Comparison of ENCODE assay signal across 10 cellular contexts in the genomic region with DNA sequence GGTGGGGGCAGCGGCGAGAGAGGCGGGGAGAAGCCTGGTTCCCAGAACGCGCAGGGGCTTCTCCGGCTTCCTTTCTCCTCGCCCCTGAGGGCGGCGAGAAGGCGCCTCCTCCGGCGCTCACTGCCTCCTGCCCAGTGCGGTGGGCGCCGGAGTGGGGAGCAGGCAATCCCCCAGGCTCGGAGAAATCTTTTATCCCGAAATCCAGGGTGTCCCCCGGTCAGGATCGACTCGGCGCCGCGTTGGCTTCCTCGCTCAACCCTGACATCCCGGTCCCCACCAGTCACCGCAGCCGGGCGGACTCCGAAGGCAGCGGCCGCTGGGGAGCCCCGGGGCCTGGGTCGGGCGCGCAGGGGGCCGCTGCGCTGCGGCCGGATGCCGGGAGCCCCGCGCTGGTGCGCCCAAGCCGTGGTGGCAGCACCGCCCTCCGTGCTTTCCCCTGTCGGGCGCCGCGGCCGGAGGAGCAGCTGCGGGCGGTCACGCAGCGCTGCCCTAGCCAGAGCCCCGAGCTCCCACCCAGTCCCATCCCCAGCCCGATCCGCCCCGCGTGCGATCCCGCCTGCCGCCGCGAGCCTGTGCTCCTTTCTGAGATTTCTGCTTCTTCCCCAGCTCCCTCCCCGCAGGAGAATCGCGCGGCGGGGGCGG. TPM values are rescaled to one million over a fixed set of nuclear protein-coding genes. Genes with fewer than 3 reads are reported as not detected.
DNase-seq lines count a peak whose midpoint lies in the region; ATAC-seq, FAIRE-seq and TF ChIP-seq lines count a peak whose summit lies in the region.
"Had no signal": no experiment of that assay in that cellular context is flagged by ENCODE, and none has a peak within 500 bp of the region (broad histone marks: within the 10 kb centered on the region; RNA-seq: fewer than 3 reads in every experiment).

No MANE protein-coding gene starts in this region.

- H3K4me1 Mint-ChIP-seq in activated B cell treated with CpG ODN at 0.5 μM for 24 hours = peaks cover 20% of the 10 kb centered on the region

- TF ChIP-seq CTCF in activated B cell treated with CpG ODN at 0.5 μM for 24 hours (IDR thresholded peaks at IDR 0.05) = no peak
- TF ChIP-seq CTCF in kidney (IDR thresholded peaks at IDR 0.05; ENCODE audit: borderline replicate concordance, extremely low read depth, insufficient read depth) = no peak
- TF ChIP-seq CTCF in transverse colon (IDR thresholded peaks at IDR 0.05) = no peak

- no peaks in the 10 kb centered on the region for H3K36me3 ChIP-seq in kidney (ENCODE audit: control insufficient read depth in 1 of 2, insufficient read depth in 2 of 2, low read length in 2 of 2)
- no peaks in the 10 kb centered on the region for H3K36me3 ChIP-seq in transverse colon

- ATAC-seq in activated B cell treated with CpG ODN at 0.5 μM for 24 hours (ENCODE audit: low read depth) (no peak), GM18498 (IDR thresholded peaks at IDR 0.05; ENCODE audit: unreplicated experiment) (no peak), GM18868 (IDR thresholded peaks at IDR 0.05; ENCODE audit: unreplicated experiment) (no peak)

- no peak for TF ChIP-seq EP300 in transverse colon (IDR thresholded peaks at IDR 0.05; ENCODE audit: low read depth)

- POLR2A ChIA-PET in activated B cell treated with CpG ODN at 0.5 μM for 24 hours (lab: Charles Lee) = no interaction called here

- H3K4me1 ChIP-seq in kidney (ENCODE audit: control insufficient read depth in 1 of 2, insufficient read depth in 1 of 2, low read depth in 1 of 2, low read length in 2 of 2) = no peaks in the 10 kb centered on the region
- H3K4me1 ChIP-seq in transverse colon = peaks cover 10 to 24% (median 17%) of the 10 kb centered on the region in 4 donors

- H3K4me3 ChIP-seq in kidney (ENCODE audit: low read length in 2 of 2) (peak overlapping the region in 1 of 2 donors; percentile 48), transverse colon (peak overlapping the region; percentile 20 to 68 (median 48))

- H3K27ac Mint-ChIP-seq in activated B cell treated with CpG ODN at 0.5 μM for 24 hours = no peak overlapping the region
- H3K27ac Mint-ChIP-seq: naive B cell had no signal

- no peak for TF ChIP-seq POLR2A in transverse colon (IDR thresholded peaks at IDR 0.05)

- whole genome bisulfite sequencing in transverse colon (ENCODE audit: low coverage in 1 of 2), 2 donors = 1% methylated on average over 17 of the region's 71 CpGs; no CpG with 5 or more reads in 1 of the 2 donors

- DNase-seq in DMS53 (lab: John Stamatoyannopoulos, UW) (peak; percentile 50), DMS53 treated with DMSO at 0.1 percent for 48 hours (lab: John Stamatoyannopoulos, UW; ENCODE audit: unreplicated experiment) (no peak), activated B cell treated with CpG ODN at 0.5 μM for 24 hours (no peak), kidney (peak; percentile 82), transverse colon (no peak), NCI-H1694 treated with DMSO at 0.1 percent for 48 hours (lab: John Stamatoyannopoulos, UW) (no peak)
- DNase-seq: 8988T, naive B cell had no signal

- intact Hi-C loops in activated B cell treated with CpG ODN at 0.5 μM for 24 hours (cut with micrococcal nuclease) = no loop called here
- intact Hi-C loops in kidney (cut with DNase I) = no loop called here
- intact Hi-C loops in transverse colon (cut with DNase I; ENCODE audit: low total_unique reads) = no loop called here

- H3K9ac ChIP-seq in kidney (ENCODE audit: low read length in 2 of 2) = no peak overlapping the region

- in situ Hi-C loops in transverse colon (cut with MboI; ENCODE audit: low pct_ligation_motif_present in 1 of 4, low pct_unique_long_range_greater_than_20kb in 1 of 4, low sequenced_read_pairs in 3 of 4) = no loop called here

- H3K27me3 Mint-ChIP-seq in activated B cell treated with CpG ODN at 0.5 μM for 24 hours = peaks cover 49% of the 10 kb centered on the region

- CTCF ChIA-PET in activated B cell treated with CpG ODN at 0.5 μM for 24 hours (lab: Charles Lee) = no interaction called here

- H3K4me3 Mint-ChIP-seq in activated B cell treated with CpG ODN at 0.5 μM for 24 hours = peak overlapping the region; percentile 60

- H3K9me3 ChIP-seq in kidney (ENCODE audit: control insufficient read depth in 1 of 2, low read length in 2 of 2) (no peaks in the 10 kb centered on the region), transverse colon (no peaks in the 10 kb centered on the region)

- H3K9me3 Mint-ChIP-seq in activated B cell treated with CpG ODN at 0.5 μM for 24 hours = peaks cover under 1% of the 10 kb centered on the region

- H3K36me3 Mint-ChIP-seq in activated B cell treated with CpG ODN at 0.5 μM for 24 hours (ENCODE audit: low read depth) = no peaks in the 10 kb centered on the region

- no peak for FAIRE-seq in kidney (lab: Jason Lieb, UNC)

- peaks cover 89% of the 10 kb centered on the region for H3K27me3 ChIP-seq in transverse colon

- H3K27ac ChIP-seq in kidney (ENCODE audit: low read depth in 2 of 2, low read length in 2 of 2) (peak overlapping the region; percentile 24 to 56), transverse colon (peak overlapping the region in 3 of 4 donors; percentile 29 to 57 (median 46))

RNA-seq across cellular contexts. Expression of a gene that starts 0.8 kb away (rescaled TPM):
- not detected in 2 replicates for total RNA-seq in activated B cell treated with CpG ODN at 0.5 μM for 24 hours
- total RNA-seq in kidney = 11.2 TPM
- polyA plus RNA-seq in kidney (ENCODE audit: insufficient read depth, low read depth, low replicate concordance) = 5.7 TPM
- total RNA-seq in transverse colon = 1 to 10 TPM in 2 of 4 donors, under 1 TPM in 2; 0.55 to 3.4 (median 1.6) TPM

Comparison
In these comparisons a context has a peak if more than half of its experiments do, and no peak if none do; other contexts are left out.
1. DNase-seq: peak in DMS53 (single experiment) and kidney (single experiment); none in DMS53 treated with DMSO at 0.1 percent for 48 hours (single experiment), activated B cell treated with CpG ODN at 0.5 μM for 24 hours (single experiment), transverse colon (single experiment) and NCI-H1694 treated with DMSO at 0.1 percent for 48 hours (single experiment).